In the genomic region with DNA sequence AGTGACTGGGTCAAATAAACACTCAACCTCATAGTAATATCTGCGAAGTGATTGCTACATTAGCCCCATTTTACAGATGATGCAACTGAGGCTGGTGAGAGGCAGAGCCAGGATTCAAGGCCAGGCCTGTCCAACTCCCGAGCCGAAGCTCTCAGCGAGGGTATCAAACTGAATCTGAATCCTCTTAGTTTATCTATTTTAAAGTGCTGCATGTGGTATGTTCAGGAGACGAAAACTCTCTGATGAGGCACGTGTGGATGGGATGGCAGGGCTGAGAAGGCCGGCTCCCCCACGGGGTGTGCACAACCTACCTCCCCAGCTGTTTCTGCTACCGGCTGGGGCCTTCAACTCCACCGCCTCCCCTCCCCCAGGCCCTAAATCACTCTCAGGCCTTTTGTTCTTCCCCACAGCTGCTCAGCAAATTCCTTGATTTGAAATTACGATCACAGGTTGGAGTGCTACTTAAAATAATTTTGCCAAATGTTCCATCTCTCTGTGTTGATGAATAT, we compare ENCODE assay signal across 7 cellular contexts.
DNase-seq lines count a peak whose midpoint lies in the region; ATAC-seq and TF ChIP-seq lines count a peak whose summit lies in the region.

No MANE protein-coding gene starts in this region.

- H3F3A ChIP-seq in GM23338 (replicated peaks; ENCODE audit: low read depth) = peaks cover 16% of the 10 kb centered on the region; the same call in 1 of the 2 replicates

- DNase-seq in GM23338 (ENCODE audit: low spot score) (peak; percentile 60), NCI-H1436 treated with DMSO at 0.1 percent for 48 hours (lab: John Stamatoyannopoulos, UW) (peak; percentile 89), breast epithelium (ENCODE audit: low spot score in 2 of 2) (no peak), HuH-7.5 (ENCODE audit: low spot score) (no peak), SKM-1 (lab: John Stamatoyannopoulos, UW; ENCODE audit: unreplicated experiment) (no peak)

- peak; percentile 58 for ATAC-seq in GM23338
- ATAC-seq in HG02885 (IDR thresholded peaks at IDR 0.05; ENCODE audit: poor library complexity, unreplicated experiment) = no peak

- peak overlapping the region; percentile 96 for H3K27ac Mint-ChIP-seq in GM23338

- peaks cover 5% of the 10 kb centered on the region for H3K27me3 Mint-ChIP-seq in GM23338 (ENCODE audit: insufficient read depth, low read depth, poor library complexity)

- H3K9me3 ChIP-seq in breast epithelium (no peaks in the 10 kb centered on the region), neutrophil (no peaks in the 10 kb centered on the region)

- H3K36me3 Mint-ChIP-seq in GM23338 (ENCODE audit: low read depth) = no peaks in the 10 kb centered on the region

- H3K9me3 Mint-ChIP-seq in GM23338 = no peaks in the 10 kb centered on the region; the same call in 2 of the 3 replicates

- H3K27ac ChIP-seq in GM23338 (ENCODE audit: low read depth) = peak overlapping the region; percentile 61; the same call in 1 of the 2 replicates
- peak overlapping the region; percentile 54 to 60 for H3K27ac ChIP-seq in breast epithelium
- peak overlapping the region; percentile 97 for H3K27ac ChIP-seq in neutrophil

- H3K9me2 ChIP-seq in GM23338 (ENCODE audit: insufficient read depth) = no peaks in the 10 kb centered on the region

- no peaks in the 10 kb centered on the region for H3K79me2 ChIP-seq in GM23338 (replicated peaks; ENCODE audit: insufficient read depth)

- H3K36me3 ChIP-seq in GM23338 (ENCODE audit: insufficient read depth) (no peaks in the 10 kb centered on the region), breast epithelium (no peaks in the 10 kb centered on the region), neutrophil (no peaks in the 10 kb centered on the region)

- H3K27me3 ChIP-seq in GM23338 (ENCODE audit: insufficient read depth) = no peaks in the 10 kb centered on the region
- no peaks in the 10 kb centered on the region for H3K27me3 ChIP-seq in breast epithelium
- no peaks in the 10 kb centered on the region for H3K27me3 ChIP-seq in neutrophil

- peaks cover 45% of the 10 kb centered on the region for H3K4me1 Mint-ChIP-seq in GM23338

- peaks cover 32% of the 10 kb centered on the region for H3K4me1 ChIP-seq in GM23338 (ENCODE audit: insufficient read depth)
- peaks cover 5 to 8% of the 10 kb centered on the region in 2 donors for H3K4me1 ChIP-seq in breast epithelium
- peaks cover 79 to 81% of the 10 kb centered on the region in 2 experiments for H3K4me1 ChIP-seq in neutrophil (ENCODE audit: control insufficient read depth in 1 of 2, insufficient read depth in 1 of 2, low read depth in 1 of 2, low read length in 1 of 2)

- intact Hi-C loops in breast epithelium (cut with DNase I; ENCODE audit: low total_unique reads) = no loop called here

- TF ChIP-seq CTCF in GM23338 (conservative IDR thresholded peaks at IDR 0.05; ENCODE audit: low read depth in 2 of 2) = no peak
- no peak for TF ChIP-seq CTCF in breast epithelium (IDR thresholded peaks at IDR 0.05)
- TF ChIP-seq CTCF in neutrophil (IDR thresholded peaks at IDR 0.05) = no peak

- H3K4me3 Mint-ChIP-seq in GM23338 = peak overlapping the region; percentile 31; the same call in 1 of the 3 replicates

- H2AFZ ChIP-seq in GM23338 = peak overlapping the region; percentile 23; the same call in 1 of the 2 replicates

- H3K4me3 ChIP-seq in GM23338 (no peak overlapping the region), breast epithelium (no peak overlapping the region), neutrophil (ENCODE audit: low read depth in 1 of 2, low read length in 1 of 2) (no peak overlapping the region)

- no peaks in the 10 kb centered on the region for H4K20me1 ChIP-seq in GM23338 (replicated peaks; ENCODE audit: insufficient read depth)

- no peak for TF ChIP-seq POLR2A in breast epithelium (IDR thresholded peaks at IDR 0.05)

- H3K4me2 ChIP-seq in GM23338 = peak overlapping the region; percentile 53; the same call in 1 of the 2 replicates

TF ChIP-seq in GM23338, 12 proteins besides CTCF, POLR2A, EP300 and RAD21:
- TF ChIP-seq POLR2AphosphoS5 (IDR thresholded peaks at IDR 0.05; ENCODE audit: low read depth) = no peak
- TF ChIP-seq, protein P1, sequence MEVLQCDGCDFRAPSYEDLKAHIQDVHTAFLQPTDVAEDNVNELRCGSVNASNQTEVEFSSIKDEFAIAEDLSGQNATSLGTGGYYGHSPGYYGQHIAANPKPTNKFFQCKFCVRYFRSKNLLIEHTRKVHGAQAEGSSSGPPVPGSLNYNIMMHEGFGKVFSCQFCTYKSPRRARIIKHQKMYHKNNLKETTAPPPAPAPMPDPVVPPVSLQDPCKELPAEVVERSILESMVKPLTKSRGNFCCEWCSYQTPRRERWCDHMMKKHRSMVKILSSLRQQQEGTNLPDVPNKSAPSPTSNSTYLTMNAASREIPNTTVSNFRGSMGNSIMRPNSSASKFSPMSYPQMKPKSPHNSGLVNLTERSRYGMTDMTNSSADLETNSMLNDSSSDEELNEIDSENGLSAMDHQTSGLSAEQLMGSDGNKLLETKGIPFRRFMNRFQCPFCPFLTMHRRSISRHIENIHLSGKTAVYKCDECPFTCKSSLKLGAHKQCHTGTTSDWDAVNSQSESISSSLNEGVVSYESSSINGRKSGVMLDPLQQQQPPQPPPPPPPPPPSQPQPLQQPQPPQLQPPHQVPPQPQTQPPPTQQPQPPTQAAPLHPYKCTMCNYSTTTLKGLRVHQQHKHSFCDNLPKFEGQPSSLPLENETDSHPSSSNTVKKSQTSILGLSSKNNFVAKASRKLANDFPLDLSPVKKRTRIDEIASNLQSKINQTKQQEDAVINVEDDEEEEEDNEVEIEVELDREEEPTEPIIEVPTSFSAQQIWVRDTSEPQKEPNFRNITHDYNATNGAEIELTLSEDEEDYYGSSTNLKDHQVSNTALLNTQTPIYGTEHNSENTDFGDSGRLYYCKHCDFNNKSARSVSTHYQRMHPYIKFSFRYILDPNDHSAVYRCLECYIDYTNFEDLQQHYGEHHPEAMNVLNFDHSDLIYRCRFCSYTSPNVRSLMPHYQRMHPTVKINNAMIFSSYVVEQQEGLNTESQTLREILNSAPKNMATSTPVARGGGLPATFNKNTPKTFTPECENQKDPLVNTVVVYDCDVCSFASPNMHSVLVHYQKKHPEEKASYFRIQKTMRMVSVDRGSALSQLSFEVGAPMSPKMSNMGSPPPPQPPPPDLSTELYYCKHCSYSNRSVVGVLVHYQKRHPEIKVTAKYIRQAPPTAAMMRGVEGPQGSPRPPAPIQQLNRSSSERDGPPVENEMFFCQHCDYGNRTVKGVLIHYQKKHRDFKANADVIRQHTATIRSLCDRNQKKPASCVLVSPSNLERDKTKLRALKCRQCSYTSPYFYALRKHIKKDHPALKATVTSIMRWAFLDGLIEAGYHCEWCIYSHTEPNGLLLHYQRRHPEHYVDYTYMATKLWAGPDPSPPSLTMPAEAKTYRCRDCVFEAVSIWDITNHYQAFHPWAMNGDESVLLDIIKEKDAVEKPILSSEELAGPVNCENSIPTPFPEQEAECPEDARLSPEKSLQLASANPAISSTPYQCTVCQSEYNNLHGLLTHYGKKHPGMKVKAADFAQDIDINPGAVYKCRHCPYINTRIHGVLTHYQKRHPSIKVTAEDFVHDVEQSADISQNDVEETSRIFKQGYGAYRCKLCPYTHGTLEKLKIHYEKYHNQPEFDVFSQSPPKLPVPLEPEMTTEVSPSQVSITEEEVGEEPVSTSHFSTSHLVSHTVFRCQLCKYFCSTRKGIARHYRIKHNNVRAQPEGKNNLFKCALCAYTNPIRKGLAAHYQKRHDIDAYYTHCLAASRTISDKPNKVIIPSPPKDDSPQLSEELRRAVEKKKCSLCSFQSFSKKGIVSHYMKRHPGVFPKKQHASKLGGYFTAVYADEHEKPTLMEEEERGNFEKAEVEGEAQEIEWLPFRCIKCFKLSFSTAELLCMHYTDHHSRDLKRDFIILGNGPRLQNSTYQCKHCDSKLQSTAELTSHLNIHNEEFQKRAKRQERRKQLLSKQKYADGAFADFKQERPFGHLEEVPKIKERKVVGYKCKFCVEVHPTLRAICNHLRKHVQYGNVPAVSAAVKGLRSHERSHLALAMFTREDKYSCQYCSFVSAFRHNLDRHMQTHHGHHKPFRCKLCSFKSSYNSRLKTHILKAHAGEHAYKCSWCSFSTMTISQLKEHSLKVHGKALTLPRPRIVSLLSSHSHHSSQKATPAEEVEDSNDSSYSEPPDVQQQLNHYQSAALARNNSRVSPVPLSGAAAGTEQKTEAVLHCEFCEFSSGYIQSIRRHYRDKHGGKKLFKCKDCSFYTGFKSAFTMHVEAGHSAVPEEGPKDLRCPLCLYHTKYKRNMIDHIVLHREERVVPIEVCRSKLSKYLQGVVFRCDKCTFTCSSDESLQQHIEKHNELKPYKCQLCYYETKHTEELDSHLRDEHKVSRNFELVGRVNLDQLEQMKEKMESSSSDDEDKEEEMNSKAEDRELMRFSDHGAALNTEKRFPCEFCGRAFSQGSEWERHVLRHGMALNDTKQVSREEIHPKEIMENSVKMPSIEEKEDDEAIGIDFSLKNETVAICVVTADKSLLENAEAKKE (CRISPR knock-in tag; IDR thresholded peaks at IDR 0.05) = 0 out of 2 replicates have a peak, but pooled peaks have one; percentile 33

Comparison
In these comparisons a context has a peak if more than half of its experiments do, and no peak if none do; other contexts are left out.
1. DNase-seq: peak in GM23338 (single experiment) and NCI-H1436 treated with DMSO at 0.1 percent for 48 hours (single experiment); none in breast epithelium (0 of 2), HuH-7.5 (single experiment) and SKM-1 (single experiment).
2. Peak in every context shown above with its lines, with median percentiles within 50 percentile points of each other: H3K27ac ChIP-seq.